1 cellular context compared by ENCODE assay signal in the genomic region with DNA sequence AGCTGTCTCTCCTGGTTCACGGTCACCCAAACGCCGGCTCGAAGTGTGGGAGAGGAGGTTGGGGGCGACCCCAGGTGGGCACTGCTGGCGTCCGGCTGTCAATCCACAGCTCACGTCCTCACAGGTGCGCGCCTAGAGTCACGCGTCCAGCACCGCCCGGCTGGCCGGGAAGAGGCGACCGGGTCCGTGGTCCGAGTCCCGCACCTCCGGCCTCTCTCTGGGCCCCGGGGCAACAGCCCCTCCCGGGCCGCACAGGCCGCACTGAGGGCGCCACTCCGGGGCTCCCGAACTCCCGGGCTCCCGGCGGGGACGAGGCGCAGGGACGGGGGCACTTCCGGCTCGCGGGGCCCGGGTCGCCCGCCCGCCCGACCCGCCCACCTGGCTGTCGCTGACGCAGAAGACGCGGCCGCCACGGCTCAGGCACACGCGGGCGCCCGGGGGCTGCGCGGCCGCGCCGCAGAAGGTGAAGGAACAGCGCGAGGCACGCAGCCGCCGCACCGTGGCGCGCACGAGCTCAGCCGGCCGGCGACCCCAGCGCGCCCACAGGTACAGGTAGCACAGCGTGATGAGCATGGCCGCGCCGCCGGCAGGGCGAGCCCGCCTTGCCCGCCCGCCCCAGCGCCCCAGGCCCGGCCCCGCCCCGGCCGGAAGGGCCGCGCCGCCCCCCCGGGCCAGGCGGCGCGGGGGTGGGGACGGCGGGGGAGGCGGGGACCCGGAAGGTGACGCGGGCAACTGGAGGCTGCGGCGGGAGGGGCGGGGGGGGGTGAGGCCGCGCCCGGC.
TF ChIP-seq lines count a peak whose summit lies in the region.

A gene (minus strand): TSS at position 604 of the 780 bp plus-strand sequence. CDS start 31 bp downstream, at position 573.

TF ChIP-seq in HepG2, 621 proteins besides CTCF, POLR2A, EP300 and RAD21 (continued from another document and continues in another):
- TF ChIP-seq, protein P1, sequence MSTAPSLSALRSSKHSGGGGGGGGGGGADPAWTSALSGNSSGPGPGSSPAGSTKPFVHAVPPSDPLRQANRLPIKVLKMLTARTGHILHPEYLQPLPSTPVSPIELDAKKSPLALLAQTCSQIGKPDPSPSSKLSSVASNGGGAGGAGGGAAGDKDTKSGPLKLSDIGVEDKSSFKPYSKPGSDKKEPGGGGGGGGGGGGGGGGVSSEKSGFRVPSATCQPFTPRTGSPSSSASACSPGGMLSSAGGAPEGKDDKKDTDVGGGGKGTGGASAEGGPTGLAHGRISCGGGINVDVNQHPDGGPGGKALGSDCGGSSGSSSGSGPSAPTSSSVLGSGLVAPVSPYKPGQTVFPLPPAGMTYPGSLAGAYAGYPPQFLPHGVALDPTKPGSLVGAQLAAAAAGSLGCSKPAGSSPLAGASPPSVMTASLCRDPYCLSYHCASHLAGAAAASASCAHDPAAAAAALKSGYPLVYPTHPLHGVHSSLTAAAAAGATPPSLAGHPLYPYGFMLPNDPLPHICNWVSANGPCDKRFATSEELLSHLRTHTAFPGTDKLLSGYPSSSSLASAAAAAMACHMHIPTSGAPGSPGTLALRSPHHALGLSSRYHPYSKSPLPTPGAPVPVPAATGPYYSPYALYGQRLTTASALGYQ (CRISPR knock-in tag; IDR thresholded peaks at IDR 0.05), result no peak
- TF ChIP-seq ARHGAP35 (CRISPR knock-in tag; IDR thresholded peaks at IDR 0.05; ENCODE audit: borderline replicate concordance), result peak; percentile 65; the same call in 1 of the 2 replicates
- TF ChIP-seq, protein P2, sequence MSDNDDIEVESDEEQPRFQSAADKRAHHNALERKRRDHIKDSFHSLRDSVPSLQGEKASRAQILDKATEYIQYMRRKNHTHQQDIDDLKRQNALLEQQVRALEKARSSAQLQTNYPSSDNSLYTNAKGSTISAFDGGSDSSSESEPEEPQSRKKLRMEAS (IDR thresholded peaks at IDR 0.05), result peak; percentile 76
- 0 out of 2 replicates have a peak, but pooled peaks have one; percentile 28 for TF ChIP-seq EED (CRISPR knock-in tag; IDR thresholded peaks at IDR 0.05)
- peak; percentile 52; the same call in 1 of the 2 replicates for TF ChIP-seq ZBTB7B (CRISPR knock-in tag; IDR thresholded peaks at IDR 0.05)
- TF ChIP-seq NR1H2 (CRISPR knock-in tag; IDR thresholded peaks at IDR 0.05; ENCODE audit: borderline replicate concordance, low read depth), result no peak
- no peak for TF ChIP-seq HNF4G (IDR thresholded peaks at IDR 0.05; ENCODE audit: borderline replicate concordance, low read depth, low read length)
- no peak for TF ChIP-seq HNF4G (CRISPR knock-in tag; IDR thresholded peaks at IDR 0.05; ENCODE audit: borderline replicate concordance, low read depth)
- TF ChIP-seq, protein P3, sequence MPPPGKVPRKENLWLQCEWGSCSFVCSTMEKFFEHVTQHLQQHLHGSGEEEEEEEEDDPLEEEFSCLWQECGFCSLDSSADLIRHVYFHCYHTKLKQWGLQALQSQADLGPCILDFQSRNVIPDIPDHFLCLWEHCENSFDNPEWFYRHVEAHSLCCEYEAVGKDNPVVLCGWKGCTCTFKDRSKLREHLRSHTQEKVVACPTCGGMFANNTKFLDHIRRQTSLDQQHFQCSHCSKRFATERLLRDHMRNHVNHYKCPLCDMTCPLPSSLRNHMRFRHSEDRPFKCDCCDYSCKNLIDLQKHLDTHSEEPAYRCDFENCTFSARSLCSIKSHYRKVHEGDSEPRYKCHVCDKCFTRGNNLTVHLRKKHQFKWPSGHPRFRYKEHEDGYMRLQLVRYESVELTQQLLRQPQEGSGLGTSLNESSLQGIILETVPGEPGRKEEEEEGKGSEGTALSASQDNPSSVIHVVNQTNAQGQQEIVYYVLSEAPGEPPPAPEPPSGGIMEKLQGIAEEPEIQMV (CRISPR knock-in tag; IDR thresholded peaks at IDR 0.05; ENCODE audit: low read depth), result peak; percentile 77; the same call in 1 of the 2 replicates
- TF ChIP-seq ZFX (CRISPR knock-in tag; IDR thresholded peaks at IDR 0.05; ENCODE audit: low read depth), result peak; percentile 86
- TF ChIP-seq ETV6 (CRISPR knock-in tag; conservative IDR thresholded peaks at IDR 0.05), result 0 out of 2 replicates have a peak, but pooled peaks have one; percentile 23
- peak; percentile 56; the same call in 1 of the 2 replicates for TF ChIP-seq RFXAP (CRISPR knock-in tag; IDR thresholded peaks at IDR 0.05; ENCODE audit: borderline replicate concordance)
- TF ChIP-seq YEATS2 (CRISPR knock-in tag; IDR thresholded peaks at IDR 0.05; ENCODE audit: borderline replicate concordance), result no peak
- no peak for TF ChIP-seq SRSF1 (optimal IDR thresholded peaks at IDR 0.05; ENCODE audit: low read depth, low read length)
- TF ChIP-seq GABPB1 (CRISPR knock-in tag; IDR thresholded peaks at IDR 0.05), result peak; percentile 90
- TF ChIP-seq, protein P4, sequence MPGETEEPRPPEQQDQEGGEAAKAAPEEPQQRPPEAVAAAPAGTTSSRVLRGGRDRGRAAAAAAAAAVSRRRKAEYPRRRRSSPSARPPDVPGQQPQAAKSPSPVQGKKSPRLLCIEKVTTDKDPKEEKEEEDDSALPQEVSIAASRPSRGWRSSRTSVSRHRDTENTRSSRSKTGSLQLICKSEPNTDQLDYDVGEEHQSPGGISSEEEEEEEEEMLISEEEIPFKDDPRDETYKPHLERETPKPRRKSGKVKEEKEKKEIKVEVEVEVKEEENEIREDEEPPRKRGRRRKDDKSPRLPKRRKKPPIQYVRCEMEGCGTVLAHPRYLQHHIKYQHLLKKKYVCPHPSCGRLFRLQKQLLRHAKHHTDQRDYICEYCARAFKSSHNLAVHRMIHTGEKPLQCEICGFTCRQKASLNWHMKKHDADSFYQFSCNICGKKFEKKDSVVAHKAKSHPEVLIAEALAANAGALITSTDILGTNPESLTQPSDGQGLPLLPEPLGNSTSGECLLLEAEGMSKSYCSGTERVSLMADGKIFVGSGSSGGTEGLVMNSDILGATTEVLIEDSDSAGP (CRISPR knock-in tag; IDR thresholded peaks at IDR 0.05; ENCODE audit: borderline replicate concordance), result peak; percentile 74; the same call in 1 of the 2 replicates
- TF ChIP-seq SOX6 (IDR thresholded peaks at IDR 0.05), result no peak
- TF ChIP-seq SOX6 (CRISPR knock-in tag; IDR thresholded peaks at IDR 0.05), result peak; percentile 41
- 0 out of 2 replicates have a peak, but pooled peaks have one; percentile 13 for TF ChIP-seq SP5 (CRISPR knock-in tag; IDR thresholded peaks at IDR 0.05; ENCODE audit: borderline replicate concordance, low read depth)
- TF ChIP-seq, protein P5, sequence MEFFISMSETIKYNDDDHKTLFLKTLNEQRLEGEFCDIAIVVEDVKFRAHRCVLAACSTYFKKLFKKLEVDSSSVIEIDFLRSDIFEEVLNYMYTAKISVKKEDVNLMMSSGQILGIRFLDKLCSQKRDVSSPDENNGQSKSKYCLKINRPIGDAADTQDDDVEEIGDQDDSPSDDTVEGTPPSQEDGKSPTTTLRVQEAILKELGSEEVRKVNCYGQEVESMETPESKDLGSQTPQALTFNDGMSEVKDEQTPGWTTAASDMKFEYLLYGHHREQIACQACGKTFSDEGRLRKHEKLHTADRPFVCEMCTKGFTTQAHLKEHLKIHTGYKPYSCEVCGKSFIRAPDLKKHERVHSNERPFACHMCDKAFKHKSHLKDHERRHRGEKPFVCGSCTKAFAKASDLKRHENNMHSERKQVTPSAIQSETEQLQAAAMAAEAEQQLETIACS (CRISPR knock-in tag; IDR thresholded peaks at IDR 0.05), result peak; percentile 66
- TF ChIP-seq HNRNPLL (IDR thresholded peaks at IDR 0.05; ENCODE audit: low read depth, low read length, poor library complexity, severe bottlenecking), result peak; percentile 74
- no peak for TF ChIP-seq SALL2 (CRISPR knock-in tag; IDR thresholded peaks at IDR 0.05)
- TF ChIP-seq ZNF501 (CRISPR knock-in tag; IDR thresholded peaks at IDR 0.05), result peak; percentile 85
- TF ChIP-seq, protein P6, sequence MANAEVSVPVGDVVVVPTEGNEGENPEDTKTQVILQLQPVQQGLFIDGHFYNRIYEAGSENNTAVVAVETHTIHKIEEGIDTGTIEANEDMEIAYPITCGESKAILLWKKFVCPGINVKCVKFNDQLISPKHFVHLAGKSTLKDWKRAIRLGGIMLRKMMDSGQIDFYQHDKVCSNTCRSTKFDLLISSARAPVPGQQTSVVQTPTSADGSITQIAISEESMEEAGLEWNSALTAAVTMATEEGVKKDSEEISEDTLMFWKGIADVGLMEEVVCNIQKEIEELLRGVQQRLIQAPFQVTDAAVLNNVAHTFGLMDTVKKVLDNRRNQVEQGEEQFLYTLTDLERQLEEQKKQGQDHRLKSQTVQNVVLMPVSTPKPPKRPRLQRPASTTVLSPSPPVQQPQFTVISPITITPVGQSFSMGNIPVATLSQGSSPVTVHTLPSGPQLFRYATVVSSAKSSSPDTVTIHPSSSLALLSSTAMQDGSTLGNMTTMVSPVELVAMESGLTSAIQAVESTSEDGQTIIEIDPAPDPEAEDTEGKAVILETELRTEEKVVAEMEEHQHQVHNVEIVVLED (CRISPR knock-in tag; IDR thresholded peaks at IDR 0.05; ENCODE audit: borderline replicate concordance), result peak; percentile 44; the same call in 1 of the 2 replicates
- peak; percentile 43; the same call in 1 of the 2 replicates for TF ChIP-seq DMAP1 (CRISPR knock-in tag; IDR thresholded peaks at IDR 0.05)
- TF ChIP-seq, protein P7, sequence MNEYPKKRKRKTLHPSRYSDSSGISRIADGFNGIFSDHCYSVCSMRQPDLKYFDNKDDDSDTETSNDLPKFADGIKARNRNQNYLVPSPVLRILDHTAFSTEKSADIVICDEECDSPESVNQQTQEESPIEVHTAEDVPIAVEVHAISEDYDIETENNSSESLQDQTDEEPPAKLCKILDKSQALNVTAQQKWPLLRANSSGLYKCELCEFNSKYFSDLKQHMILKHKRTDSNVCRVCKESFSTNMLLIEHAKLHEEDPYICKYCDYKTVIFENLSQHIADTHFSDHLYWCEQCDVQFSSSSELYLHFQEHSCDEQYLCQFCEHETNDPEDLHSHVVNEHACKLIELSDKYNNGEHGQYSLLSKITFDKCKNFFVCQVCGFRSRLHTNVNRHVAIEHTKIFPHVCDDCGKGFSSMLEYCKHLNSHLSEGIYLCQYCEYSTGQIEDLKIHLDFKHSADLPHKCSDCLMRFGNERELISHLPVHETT (CRISPR knock-in tag; conservative IDR thresholded peaks at IDR 0.05), result 0 out of 2 replicates have a peak, but pooled peaks have one; percentile 33
- TF ChIP-seq ZNF543 (CRISPR knock-in tag; IDR thresholded peaks at IDR 0.05), result no peak
- TF ChIP-seq ZMYM2 (CRISPR knock-in tag; IDR thresholded peaks at IDR 0.05), result 0 out of 2 replicates have a peak, but pooled peaks have one; percentile 71
- TF ChIP-seq, protein P8, sequence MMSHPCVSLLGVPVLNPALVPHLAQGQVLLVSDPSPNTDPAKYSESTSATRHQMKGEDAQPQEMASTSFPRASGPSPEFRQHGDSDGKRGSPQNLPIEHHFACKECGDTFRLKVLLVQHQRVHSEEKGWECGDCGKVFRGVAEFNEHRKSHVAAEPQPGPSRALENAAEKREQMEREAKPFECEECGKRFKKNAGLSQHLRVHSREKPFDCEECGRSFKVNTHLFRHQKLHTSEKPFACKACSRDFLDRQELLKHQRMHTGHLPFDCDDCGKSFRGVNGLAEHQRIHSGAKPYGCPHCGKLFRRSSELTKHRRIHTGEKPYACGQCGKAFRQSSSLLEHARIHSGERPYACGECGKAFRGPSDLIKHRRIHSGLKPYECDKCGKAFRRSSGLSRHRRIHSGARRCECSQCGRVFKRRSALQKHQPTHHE (CRISPR knock-in tag; IDR thresholded peaks at IDR 0.05; ENCODE audit: borderline replicate concordance), result peak; percentile 83; the same call in 1 of the 2 replicates
- TF ChIP-seq ZBTB38 (CRISPR knock-in tag; IDR thresholded peaks at IDR 0.05), result peak; percentile 53
- 0 out of 2 replicates have a peak, but pooled peaks have one; percentile 48 for TF ChIP-seq TMF1 (CRISPR knock-in tag; IDR thresholded peaks at IDR 0.05; ENCODE audit: low read depth)
- 0 out of 2 replicates have a peak, but pooled peaks have one; percentile 30 for TF ChIP-seq ZNF749 (CRISPR knock-in tag; IDR thresholded peaks at IDR 0.05; ENCODE audit: borderline replicate concordance)
- peak; percentile 86; the same call in 1 of the 2 replicates for TF ChIP-seq CAMTA2 (CRISPR knock-in tag; IDR thresholded peaks at IDR 0.05; ENCODE audit: borderline replicate concordance)
- no peak for TF ChIP-seq ZNF451 (CRISPR knock-in tag; IDR thresholded peaks at IDR 0.05)
- no peak for TF ChIP-seq PPARG (CRISPR knock-in tag; conservative IDR thresholded peaks at IDR 0.05)
- 0 out of 2 replicates have a peak, but pooled peaks have one; percentile 29 for TF ChIP-seq ZNF317 (CRISPR knock-in tag; IDR thresholded peaks at IDR 0.05)
- TF ChIP-seq, protein P9, sequence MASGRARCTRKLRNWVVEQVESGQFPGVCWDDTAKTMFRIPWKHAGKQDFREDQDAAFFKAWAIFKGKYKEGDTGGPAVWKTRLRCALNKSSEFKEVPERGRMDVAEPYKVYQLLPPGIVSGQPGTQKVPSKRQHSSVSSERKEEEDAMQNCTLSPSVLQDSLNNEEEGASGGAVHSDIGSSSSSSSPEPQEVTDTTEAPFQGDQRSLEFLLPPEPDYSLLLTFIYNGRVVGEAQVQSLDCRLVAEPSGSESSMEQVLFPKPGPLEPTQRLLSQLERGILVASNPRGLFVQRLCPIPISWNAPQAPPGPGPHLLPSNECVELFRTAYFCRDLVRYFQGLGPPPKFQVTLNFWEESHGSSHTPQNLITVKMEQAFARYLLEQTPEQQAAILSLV (CRISPR knock-in tag; IDR thresholded peaks at IDR 0.05; ENCODE audit: borderline replicate concordance), result peak; percentile 60; the same call in 1 of the 2 replicates
- TF ChIP-seq PHF5A (CRISPR knock-in tag; IDR thresholded peaks at IDR 0.05; ENCODE audit: low read depth, unreplicated experiment), result no peak
- no peak for TF ChIP-seq SMC3 (IDR thresholded peaks at IDR 0.05; ENCODE audit: low read length)
- no peak; the same call in 1 of the 2 replicates for TF ChIP-seq GATAD1 (CRISPR knock-in tag; IDR thresholded peaks at IDR 0.05)
- no peak for TF ChIP-seq WIZ (CRISPR knock-in tag; IDR thresholded peaks at IDR 0.05)
- TF ChIP-seq ZNF746 (CRISPR knock-in tag; IDR thresholded peaks at IDR 0.05), result peak; percentile 62; the same call in 1 of the 2 replicates
- TF ChIP-seq RBM22 (optimal IDR thresholded peaks at IDR 0.05; ENCODE audit: low read length), result peak; percentile 48
- TF ChIP-seq HDAC1 (CRISPR knock-in tag; IDR thresholded peaks at IDR 0.05), result peak; percentile 66
- no peak for TF ChIP-seq FOXM1 (CRISPR knock-in tag; IDR thresholded peaks at IDR 0.05)
- peak; percentile 43; the same call in 1 of the 2 replicates for TF ChIP-seq ZNF350 (CRISPR knock-in tag; IDR thresholded peaks at IDR 0.05; ENCODE audit: borderline replicate concordance, low read depth)
- TF ChIP-seq ZNF251 (CRISPR knock-in tag; IDR thresholded peaks at IDR 0.05), result no peak
- TF ChIP-seq NFKB2 (CRISPR knock-in tag; IDR thresholded peaks at IDR 0.05; ENCODE audit: borderline replicate concordance), result peak; percentile 58; the same call in 1 of the 2 replicates
- TF ChIP-seq NBN (conservative IDR thresholded peaks at IDR 0.05), result no peak
- TF ChIP-seq, protein P10, sequence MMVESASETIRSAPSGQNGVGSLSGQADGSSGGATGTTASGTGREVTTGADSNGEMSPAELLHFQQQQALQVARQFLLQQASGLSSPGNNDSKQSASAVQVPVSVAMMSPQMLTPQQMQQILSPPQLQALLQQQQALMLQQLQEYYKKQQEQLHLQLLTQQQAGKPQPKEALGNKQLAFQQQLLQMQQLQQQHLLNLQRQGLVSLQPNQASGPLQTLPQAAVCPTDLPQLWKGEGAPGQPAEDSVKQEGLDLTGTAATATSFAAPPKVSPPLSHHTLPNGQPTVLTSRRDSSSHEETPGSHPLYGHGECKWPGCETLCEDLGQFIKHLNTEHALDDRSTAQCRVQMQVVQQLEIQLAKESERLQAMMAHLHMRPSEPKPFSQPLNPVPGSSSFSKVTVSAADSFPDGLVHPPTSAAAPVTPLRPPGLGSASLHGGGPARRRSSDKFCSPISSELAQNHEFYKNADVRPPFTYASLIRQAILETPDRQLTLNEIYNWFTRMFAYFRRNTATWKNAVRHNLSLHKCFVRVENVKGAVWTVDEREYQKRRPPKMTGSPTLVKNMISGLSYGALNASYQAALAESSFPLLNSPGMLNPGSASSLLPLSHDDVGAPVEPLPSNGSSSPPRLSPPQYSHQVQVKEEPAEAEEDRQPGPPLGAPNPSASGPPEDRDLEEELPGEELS (CRISPR knock-in tag; IDR thresholded peaks at IDR 0.05), result no peak
